17 cellular contexts compared by ENCODE assay signal in genomic region chr3:132623646-132624045, GRCh38. TPM values are rescaled to one million over a fixed set of nuclear protein-coding genes. Genes with fewer than 3 reads are reported as not detected.
DNase-seq lines count a peak whose midpoint lies in the region; ATAC-seq and TF ChIP-seq lines count a peak whose summit lies in the region.
"Had no signal": no experiment of that assay in that cellular context is flagged by ENCODE, and none has a peak within 500 bp of the region (broad histone marks: within the 10 kb centered on the region; RNA-seq: fewer than 3 reads in every experiment).

No MANE protein-coding gene starts in this region.

- no peak overlapping the region for H2AFZ ChIP-seq in mammary epithelial cell (ENCODE audit: low read depth, low read length)

- ATAC-seq in activated CD8-positive, alpha-beta memory T cell treated with anti-CD3 and anti-CD28 coated beads, Interleukin-2, amount 10 ng/mL, durations not matched to agents 7 days and 5 days, result no peak

- H3K4me2 ChIP-seq in mammary epithelial cell (ENCODE audit: insufficient read depth, low read depth, low read length), result no peak overlapping the region

- CTCF ChIA-PET in mammary epithelial cell (lab: Charles Lee; ENCODE audit: low non-redundant PET), result no interaction called here
- CTCF ChIA-PET in activated CD8-positive, alpha-beta memory T cell treated with anti-CD3 and anti-CD28 coated beads, Interleukin-2, amount 10 ng/mL, durations not matched to agents 7 days and 5 days (lab: Charles Lee), result no interaction called here

- peaks cover 3% of the 10 kb centered on the region for H3K9me3 ChIP-seq in mammary epithelial cell (replicated peaks; ENCODE audit: insufficient read depth, low read length)
- peaks cover 0 to 6% of the 10 kb centered on the region in 2 donors for H3K9me3 ChIP-seq in breast epithelium
- H3K9me3 ChIP-seq: BLaER1 treated with 17β-estradiol and CSF1 and Interleukin-3, amounts not matched to agents 10 nM and 100 nM; HAP-1 had no signal

- TF ChIP-seq POLR2A in breast epithelium (IDR thresholded peaks at IDR 0.05), result no peak

- H3K27me3 ChIP-seq in mammary epithelial cell (ENCODE audit: insufficient read depth, low read length) (no peaks in the 10 kb centered on the region), breast epithelium (no peaks in the 10 kb centered on the region)
- H3K27me3 ChIP-seq: BLaER1 treated with 17β-estradiol and CSF1 and Interleukin-3, amounts not matched to agents 10 nM and 100 nM had no signal

- no peak overlapping the region for H3K27ac ChIP-seq in mammary epithelial cell (ENCODE audit: insufficient read depth, low read depth, low read length)
- no peak overlapping the region for H3K27ac ChIP-seq in breast epithelium
- H3K27ac ChIP-seq in VCaP, result peak overlapping the region; percentile 33
- peak overlapping the region; percentile 18 for H3K27ac ChIP-seq in epithelial cell of prostate
- H3K27ac ChIP-seq: BLaER1 treated with 17β-estradiol and CSF1 and Interleukin-3, amounts not matched to agents 10 nM and 100 nM had no signal

- H3K79me2 ChIP-seq in mammary epithelial cell (ENCODE audit: insufficient read depth, low read length), result no peaks in the 10 kb centered on the region

- peak; percentile 55 for DNase-seq in mammary epithelial cell
- DNase-seq in breast epithelium (ENCODE audit: low spot score in 2 of 2), result no peak
- DNase-seq in epithelial cell of prostate (ENCODE audit: low read depth, low spot score), result peak; percentile 33
- DNase-seq in ureter (ENCODE audit: low spot score), result peak; percentile 51
- no peak for DNase-seq in activated CD8-positive, alpha-beta memory T cell treated with anti-CD3 and anti-CD28 coated beads, Interleukin-2, amount 10 ng/mL, durations not matched to agents 7 days and 5 days
- no peak for DNase-seq in pons (ENCODE audit: low spot score)
- no peak for DNase-seq in foreskin melanocyte
- DNase-seq: ACHN; CD4-positive, CD25-positive, alpha-beta regulatory T cell; DMS53; GF-D8; GOT3; HFFc6 had no signal

- H3K4me1 Mint-ChIP-seq in activated CD8-positive, alpha-beta memory T cell treated with anti-CD3 and anti-CD28 coated beads, Interleukin-2, amount 10 ng/mL, durations not matched to agents 7 days and 5 days, result no peaks in the 10 kb centered on the region

- no CpG with 5 or more reads among the region's 1 CpG for WGBS in mammary epithelial cell (ENCODE audit: low coverage, missing lambda C conversion rate)

- H3K4me1 ChIP-seq in mammary epithelial cell (ENCODE audit: insufficient read depth, low read length), result peaks cover 9% of the 10 kb centered on the region
- H3K4me1 ChIP-seq in breast epithelium, result no peaks in the 10 kb centered on the region
- H3K4me1 ChIP-seq: HAP-1 had no signal

- H3K36me3 Mint-ChIP-seq in activated CD8-positive, alpha-beta memory T cell treated with anti-CD3 and anti-CD28 coated beads, Interleukin-2, amount 10 ng/mL, durations not matched to agents 7 days and 5 days, result peaks cover 20% of the 10 kb centered on the region

- in situ Hi-C loops in mammary epithelial cell (cut with MboI; ENCODE audit: low sequenced_read_pairs in 2 of 2), result no loop called here

- H3K9me3 Mint-ChIP-seq in activated CD8-positive, alpha-beta memory T cell treated with anti-CD3 and anti-CD28 coated beads, Interleukin-2, amount 10 ng/mL, durations not matched to agents 7 days and 5 days (ENCODE audit: low read depth), result no peaks in the 10 kb centered on the region
- H3K9me3 Mint-ChIP-seq: CD4-positive, CD25-positive, alpha-beta regulatory T cell had no signal

- dilution Hi-C loops in mammary epithelial cell (cut with HindIII; ENCODE audit: low sequenced_read_pairs), result no loop called here

- no peak overlapping the region for H3K27ac Mint-ChIP-seq in activated CD8-positive, alpha-beta memory T cell treated with anti-CD3 and anti-CD28 coated beads, Interleukin-2, amount 10 ng/mL, durations not matched to agents 7 days and 5 days
- H3K27ac Mint-ChIP-seq: CD4-positive, CD25-positive, alpha-beta regulatory T cell; HFFc6 had no signal

- no peak overlapping the region for H3K9ac ChIP-seq in mammary epithelial cell (ENCODE audit: insufficient read depth, low read length)
- H3K9ac ChIP-seq: BLaER1 treated with 17β-estradiol and CSF1 and Interleukin-3, amounts not matched to agents 10 nM and 100 nM had no signal

- TF ChIP-seq CTCF in mammary epithelial cell (conservative IDR thresholded peaks at IDR 0.05 in 1 of 2, IDR thresholded peaks at IDR 0.05 in 1 of 2; ENCODE audit: extremely low read depth in 1 of 2, insufficient read depth in 1 of 2, low read depth in 1 of 2, low read length in 2 of 2), result no peak
- no peak for TF ChIP-seq CTCF in breast epithelium (IDR thresholded peaks at IDR 0.05)
- TF ChIP-seq CTCF in VCaP (conservative IDR thresholded peaks at IDR 0.05), result no peak

- no peaks in the 10 kb centered on the region for H3K27me3 Mint-ChIP-seq in activated CD8-positive, alpha-beta memory T cell treated with anti-CD3 and anti-CD28 coated beads, Interleukin-2, amount 10 ng/mL, durations not matched to agents 7 days and 5 days
- H3K27me3 Mint-ChIP-seq: CD4-positive, CD25-positive, alpha-beta regulatory T cell had no signal

- H3K36me3 ChIP-seq in mammary epithelial cell (ENCODE audit: insufficient read depth, low read length) (peaks cover 6% of the 10 kb centered on the region), breast epithelium (no peaks in the 10 kb centered on the region)

- intact Hi-C loops in mammary epithelial cell (cut with micrococcal nuclease) (no loop called here), breast epithelium (cut with DNase I; ENCODE audit: low total_unique reads) (no loop called here)

- no peak overlapping the region for H3K4me3 Mint-ChIP-seq in activated CD8-positive, alpha-beta memory T cell treated with anti-CD3 and anti-CD28 coated beads, Interleukin-2, amount 10 ng/mL, durations not matched to agents 7 days and 5 days
- H3K4me3 Mint-ChIP-seq: CD4-positive, CD25-positive, alpha-beta regulatory T cell; HFFc6 had no signal

- H3K4me3 ChIP-seq in mammary epithelial cell (replicated peaks in 1 of 3; ENCODE audit: insufficient read depth in 1 of 3, low read depth in 2 of 3, low read length in 3 of 3), result no peak overlapping the region
- no peak overlapping the region for H3K4me3 ChIP-seq in breast epithelium
- H3K4me3 ChIP-seq: BLaER1 treated with 17β-estradiol and CSF1 and Interleukin-3, amounts not matched to agents 10 nM and 100 nM; HAP-1 had no signal

- no TSS peak for BruUV-seq in mammary epithelial cell (replicated peaks; lab: Mats Ljungman, UMichigan)

- no peaks in the 10 kb centered on the region for H4K20me1 ChIP-seq in mammary epithelial cell (ENCODE audit: insufficient read depth, low read length)
- H4K20me1 ChIP-seq: BLaER1 treated with 17β-estradiol and CSF1 and Interleukin-3, amounts not matched to agents 10 nM and 100 nM had no signal

RNA-seq across cellular contexts. Expression of gene ACKR4, which starts 26.6 kb away (rescaled TPM):
- total RNA-seq in mammary epithelial cell, result under 1 TPM in 1 of 2 donors, not detected in 1; 0.17 TPM
- polyA plus RNA-seq in mammary epithelial cell, result 0.02 TPM
- not detected for polyA minus RNA-seq in mammary epithelial cell
- 1 to 10 TPM; 1.1 to 2.5 (median 1.6) TPM for total RNA-seq in breast epithelium
- 10.4 TPM for total RNA-seq in ureter
- total RNA-seq in activated CD8-positive, alpha-beta memory T cell treated with anti-CD3 and anti-CD28 coated beads, Interleukin-2, amount 10 ng/mL, durations not matched to agents 7 days and 5 days, result not detected
- total RNA-seq: A172 had no signal

RNA-seq across cellular contexts. Expression of gene ACAD11, which starts 36.0 kb away (rescaled TPM):
- total RNA-seq in mammary epithelial cell (10 to 100 TPM; 24.9 to 32.2 TPM), breast epithelium (10 to 100 TPM; 30.4 to 52.0 (median 40.3) TPM), ureter (23.5 TPM)
- polyA plus RNA-seq in mammary epithelial cell, result 11.9 TPM
- polyA minus RNA-seq in mammary epithelial cell, result 38.7 TPM
- total RNA-seq in activated CD8-positive, alpha-beta memory T cell treated with anti-CD3 and anti-CD28 coated beads, Interleukin-2, amount 10 ng/mL, durations not matched to agents 7 days and 5 days, result 10 to 100 TPM; 12.3 to 19.6 TPM

RNA-seq across cellular contexts. Expression of gene UBA5, which starts 36.5 kb away (rescaled TPM):
- total RNA-seq in mammary epithelial cell, result 10 to 100 TPM; 29.2 to 38.6 TPM
- 17.8 TPM for polyA plus RNA-seq in mammary epithelial cell
- 7.0 TPM for polyA minus RNA-seq in mammary epithelial cell
- total RNA-seq in breast epithelium, result 10 to 100 TPM; 34.4 to 40.2 (median 37.7) TPM
- 49.1 TPM for total RNA-seq in ureter
- total RNA-seq in activated CD8-positive, alpha-beta memory T cell treated with anti-CD3 and anti-CD28 coated beads, Interleukin-2, amount 10 ng/mL, durations not matched to agents 7 days and 5 days, result 10 to 100 TPM; 33.5 to 48.6 TPM

Comparison
In these comparisons a context has a peak if more than half of its experiments do, and no peak if none do; other contexts are left out.
1. DNase-seq: peak in mammary epithelial cell (single experiment), epithelial cell of prostate (single experiment) and ureter (single experiment); none in breast epithelium (0 of 2), activated CD8-positive, alpha-beta memory T cell treated with anti-CD3 and anti-CD28 coated beads, Interleukin-2, amount 10 ng/mL, durations not matched to agents 7 days and 5 days (single experiment), pons (single experiment) and foreskin melanocyte (single experiment).
2. H3K27ac ChIP-seq: peak in VCaP (single experiment) and epithelial cell of prostate (single experiment); none in mammary epithelial cell (single experiment) and breast epithelium (0 of 2).